In the genomic region with DNA sequence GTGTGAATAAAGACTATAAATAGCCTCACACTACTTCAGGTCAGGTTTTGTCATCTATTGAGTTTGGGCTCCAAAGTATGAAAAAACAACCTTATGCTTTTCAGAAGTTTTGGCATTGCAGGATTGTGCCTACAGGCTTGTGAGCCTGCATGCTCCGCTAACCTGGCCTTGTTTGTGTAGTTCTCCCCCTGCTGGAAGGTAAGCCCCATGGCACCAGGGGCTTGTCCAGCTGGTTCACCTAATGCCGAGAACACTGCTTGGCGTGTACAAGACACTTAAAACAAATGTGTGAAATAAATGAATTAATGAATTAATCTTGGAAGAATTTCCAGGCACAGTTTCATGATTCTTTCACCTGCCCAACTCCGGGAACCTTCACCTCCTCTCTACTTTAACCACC, we compare ENCODE assay signal across 8 cellular contexts. TPM values are rescaled to one million over a fixed set of nuclear protein-coding genes. Genes with fewer than 3 reads are reported as not detected.
A peak's percentile ranks its signal among the peaks of the same experiment; 100 is the strongest.
DNase-seq lines count a peak whose midpoint lies in the region; ATAC-seq and TF ChIP-seq lines count a peak whose summit lies in the region.

No MANE protein-coding gene starts in this region.

- peak; percentile 71 for TF ChIP-seq CTCF in AG10803 (conservative IDR thresholded peaks at IDR 0.05; ENCODE audit: low read length)
- TF ChIP-seq CTCF in choroid plexus epithelial cell (conservative IDR thresholded peaks at IDR 0.05; ENCODE audit: low read depth, low read length) = peak; percentile 84

- H3K4me3 ChIP-seq in AG10803 (ENCODE audit: low read length) (no peak overlapping the region), choroid plexus epithelial cell (ENCODE audit: low read depth, low read length) (no peak overlapping the region)

- DNase-seq in AG10803 (ENCODE audit: low read depth) (peak; percentile 56), NCI-H460 (ENCODE audit: extremely low read depth, low read depth) (peak; percentile 69), choroid plexus epithelial cell (ENCODE audit: low read depth) (peak; percentile 80), medulla oblongata (ENCODE audit: extremely low spot score) (peak; percentile 52)
- peak; percentile 35 to 47 for DNase-seq in activated CD4-positive, alpha-beta T cell treated with anti-CD3 and anti-CD28 coated beads for 24 hours (ENCODE audit: low read depth in 2 of 2)
- DNase-seq in stimulated activated naive CD8-positive, alpha-beta T cell treated with anti-CD3 and anti-CD28 coated beads, Interleukin-15, Interleukin-2, amounts not matched to agents 100 U/mL and 50 U/mL, for 24 hours = peak; percentile 56

- ATAC-seq in GM18867 (IDR thresholded peaks at IDR 0.05; ENCODE audit: unreplicated experiment) (peak; percentile 84), HG03175 (IDR thresholded peaks at IDR 0.05; ENCODE audit: unreplicated experiment) (peak; percentile 63)
- ATAC-seq in stimulated activated naive CD8-positive, alpha-beta T cell treated with anti-CD3 and anti-CD28 coated beads, Interleukin-15, Interleukin-2, amounts not matched to agents 100 U/mL and 50 U/mL, for 24 hours = peak; percentile 67

RNA-seq across cellular contexts. Expression of a gene that starts 1.8 kb away (rescaled TPM):
- 151 and 173 TPM in 2 replicates for total RNA-seq in NCI-H460 (2014; rRNA removed; shearing (Covaris generic))
- 209 and 291 TPM in 2 replicates for polyA plus RNA-seq in NCI-H460 (2014; cell fraction: nucleus; rRNA removed)

RNA-seq across cellular contexts. Expression of a gene that starts 13.3 kb away (rescaled TPM):
- total RNA-seq in NCI-H460 (2014; rRNA removed; shearing (Covaris generic)) = 1.2 and 1.5 TPM in 2 replicates
- polyA plus RNA-seq in NCI-H460 (2014; cell fraction: nucleus; rRNA removed) = 0.67 and 3.8 TPM in 2 replicates

RNA-seq across cellular contexts. Expression of a gene that starts 13.5 kb away (rescaled TPM):
- 46.4 and 47.8 TPM in 2 replicates for total RNA-seq in NCI-H460 (2014; rRNA removed; shearing (Covaris generic))
- 33.7 and 44.5 TPM in 2 replicates for polyA plus RNA-seq in NCI-H460 (2014; cell fraction: nucleus; rRNA removed)
